ENCODE assay signal across 8 cellular contexts in genomic region chr1:226108935-226109828, GRCh38. TPM values are rescaled to one million over a fixed set of nuclear protein-coding genes. Genes with fewer than 3 reads are reported as not detected.
DNase-seq lines count a peak whose midpoint lies in the region; ATAC-seq and FAIRE-seq lines count a peak whose summit lies in the region.

No MANE protein-coding gene starts in this region.

- DNase-seq in MG63 (peak; percentile 63), dermis blood vessel endothelial cell (peak; percentile 58), urothelium cell line (ENCODE audit: low spot score) (no peak), NCI-H69 (lab: John Stamatoyannopoulos, UW) (no peak), NCI-H446 treated with DMSO at 0.1 percent for 48 hours (lab: John Stamatoyannopoulos, UW) (no peak)
- DNase-seq in effector CD8-positive, alpha-beta T cell (lab: John Stamatoyannopoulos, UW), result no peak

- H3K27me3 ChIP-seq in MG63 (no peaks in the 10 kb centered on the region), mucosa of stomach (ENCODE audit: control insufficient read depth, insufficient read depth, low read length) (no peaks in the 10 kb centered on the region)

- FAIRE-seq in urothelium cell line (lab: Jason Lieb, UNC), result no peak

- H3K4me3 ChIP-seq in MG63 (peak overlapping the region; percentile 51), mucosa of stomach (ENCODE audit: low read length) (peak overlapping the region; percentile 11)

- H3K9me3 ChIP-seq in MG63, result no peaks in the 10 kb centered on the region
- no peaks in the 10 kb centered on the region for H3K9me3 ChIP-seq in mucosa of stomach (ENCODE audit: control insufficient read depth, low read length)

- peak overlapping the region; percentile 77 for H3K9ac ChIP-seq in mucosa of stomach (ENCODE audit: low read length)

- peak; percentile 15 for ATAC-seq in GM19351 (IDR thresholded peaks at IDR 0.05; ENCODE audit: unreplicated experiment)

- peaks cover 30% of the 10 kb centered on the region for H3K4me1 ChIP-seq in mucosa of stomach (ENCODE audit: control insufficient read depth, insufficient read depth, low read length)

- no peaks in the 10 kb centered on the region for H3K36me3 ChIP-seq in MG63
- no peaks in the 10 kb centered on the region for H3K36me3 ChIP-seq in mucosa of stomach (ENCODE audit: control insufficient read depth, insufficient read depth, low read length)

RNA-seq across cellular contexts. Expression of gene H3-3A, which starts 46.7 kb away (rescaled TPM):
- 121 and 188 TPM in 2 replicates for total RNA-seq in MG63 (2014; rRNA removed; shearing (Covaris generic); ENCODE audit: low replicate concordance)
- total RNA-seq in dermis blood vessel endothelial cell, result 205 and 269 TPM in 2 replicates

Comparison
In these comparisons a context has a peak if more than half of its experiments do, and no peak if none do; other contexts are left out.
1. DNase-seq: peak in MG63 (single experiment) and dermis blood vessel endothelial cell (single experiment); none in urothelium cell line (single experiment), NCI-H69 (single experiment), NCI-H446 treated with DMSO at 0.1 percent for 48 hours (single experiment) and effector CD8-positive, alpha-beta T cell (single experiment).